1 cellular context compared by ENCODE assay signal in the genomic region with DNA sequence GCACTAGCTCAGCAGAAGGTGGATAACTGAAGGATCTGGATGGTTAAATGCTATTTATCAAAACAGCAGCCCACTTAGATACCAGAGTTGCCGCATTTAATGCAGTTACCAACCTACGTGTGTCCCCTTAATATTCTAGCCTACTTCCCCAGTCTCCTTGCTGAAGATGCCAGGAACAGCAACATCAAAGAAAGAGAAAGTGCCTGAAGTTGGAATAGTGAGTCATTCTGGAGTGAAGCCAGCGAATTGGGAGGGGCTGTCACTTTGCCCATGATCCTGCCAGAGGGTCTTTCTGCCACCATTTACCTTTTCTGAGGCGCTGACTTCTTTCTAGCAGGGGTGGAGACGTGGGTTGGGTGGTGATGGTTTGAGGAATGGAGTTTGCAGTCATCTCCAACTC.
TF ChIP-seq lines count a peak whose summit lies in the region.

No MANE protein-coding gene starts in this region.

TF ChIP-seq in HEK293, 187 proteins besides CTCF, POLR2A, EP300 and RAD21 (continued from another document):
- TF ChIP-seq TRIM28 (IDR thresholded peaks at IDR 0.05; ENCODE audit: borderline replicate concordance, low read length) (peak; percentile 39; the same call in 1 of the 2 replicates), ZNF692 (tag by site-specific recombination; IDR thresholded peaks at IDR 0.05) (0 out of 2 replicates have a peak, but pooled peaks have one; percentile 9), MEIS1 (CRISPR knock-in tag; IDR thresholded peaks at IDR 0.05; ENCODE audit: borderline replicate concordance) (no peak), EGR2 (tag by site-specific recombination; IDR thresholded peaks at IDR 0.05; ENCODE audit: low read depth) (0 out of 2 replicates have a peak, but pooled peaks have one; percentile 13), ZNF777 (tag by site-specific recombination; IDR thresholded peaks at IDR 0.05; ENCODE audit: borderline replicate concordance) (no peak)
